In the genomic region with DNA sequence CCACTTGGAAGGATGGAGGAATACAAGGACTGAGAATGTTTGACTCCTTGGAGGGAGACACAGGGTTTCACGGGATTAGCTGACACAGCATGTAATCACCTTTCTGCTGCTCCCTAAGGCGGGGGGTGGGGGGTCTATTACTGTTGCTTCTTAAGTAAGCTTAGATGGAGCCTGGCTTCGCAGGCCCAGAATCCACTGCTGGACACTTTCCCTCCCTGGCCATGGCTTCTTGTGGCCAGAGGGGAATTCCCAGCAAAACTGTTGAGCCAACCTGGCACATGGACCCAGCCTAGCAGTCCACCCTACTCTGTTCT, we compare ENCODE assay signal across 13 cellular contexts. TPM values are rescaled to one million over a fixed set of nuclear protein-coding genes. Genes with fewer than 3 reads are reported as not detected.
DNase-seq lines count a peak whose midpoint lies in the region; ATAC-seq and TF ChIP-seq lines count a peak whose summit lies in the region.
"Had no signal": no experiment of that assay in that cellular context is flagged by ENCODE, and none has a peak within 500 bp of the region (broad histone marks: within the 10 kb centered on the region; RNA-seq: fewer than 3 reads in every experiment).

No MANE protein-coding gene starts in this region.

- no peak overlapping the region for H3K27ac ChIP-seq in PC-3 (ENCODE audit: low read length)
- H3K27ac ChIP-seq: C4-2B had no signal

- DNase-seq in Caco-2 (no peak), PC-3 (no peak), glomerular visceral epithelial cell (ENCODE audit: extremely low spot score) (peak; percentile 91), sciatic nerve (ENCODE audit: low spot score) (no peak), BE2C (no peak)
- no peak for DNase-seq in activated naive CD4-positive, alpha-beta T cell (lab: John Stamatoyannopoulos, UW)
- DNase-seq: activated effector memory CD4-positive, alpha-beta T cell treated with Interleukin-2 at 50 U/mL for 16 hours; KG1; NCI-H2081 treated with DMSO at 0.1 percent for 48 hours; T-helper 1 cell had no signal

- H3K4me2 ChIP-seq in PC-3 (ENCODE audit: low read length) = no peak overlapping the region

- no peak for TF ChIP-seq CTCF in Caco-2 (IDR thresholded peaks at IDR 0.05; ENCODE audit: insufficient read depth in 1 of 2, low read depth in 1 of 2, low read length in 1 of 2, severe bottlenecking in 1 of 2, unreplicated experiment in 1 of 2)
- TF ChIP-seq CTCF in PC-3 (conservative IDR thresholded peaks at IDR 0.05; ENCODE audit: low read depth, low read length) = no peak
- TF ChIP-seq CTCF in BE2C (IDR thresholded peaks at IDR 0.05; ENCODE audit: low read depth, low read length) = no peak

- H4K20me1 ChIP-seq in PC-3 (ENCODE audit: low read length) = no peaks in the 10 kb centered on the region

- H3K27ac Mint-ChIP-seq in Caco-2 (ENCODE audit: unreplicated experiment) = peak overlapping the region; percentile 90

- peaks cover 29% of the 10 kb centered on the region for H3K4me1 Mint-ChIP-seq in Caco-2 (ENCODE audit: low read depth, unreplicated experiment)

- peaks cover 1% of the 10 kb centered on the region for H3K9me3 Mint-ChIP-seq in Caco-2 (ENCODE audit: unreplicated experiment)

- H3K9me2 ChIP-seq in PC-3 (replicated peaks; ENCODE audit: low read length) = no peaks in the 10 kb centered on the region

- H3K36me3 ChIP-seq in Caco-2 (ENCODE audit: control insufficient read depth, insufficient read depth, low read length) (no peaks in the 10 kb centered on the region), PC-3 (ENCODE audit: low read depth, low read length) (no peaks in the 10 kb centered on the region), BE2C (no peaks in the 10 kb centered on the region)

- H3K4me1 ChIP-seq in Caco-2 = peaks cover 50% of the 10 kb centered on the region
- H3K4me1 ChIP-seq in PC-3 (ENCODE audit: insufficient read depth, low read length) = peaks cover 4% of the 10 kb centered on the region; the same call in 1 of the 2 replicates
- peaks cover 21% of the 10 kb centered on the region for H3K4me1 ChIP-seq in BE2C

- H3F3A ChIP-seq in PC-3 (ENCODE audit: low read length, unreplicated experiment) = no peaks in the 10 kb centered on the region

- H3K27me3 Mint-ChIP-seq in Caco-2 (ENCODE audit: insufficient read depth, unreplicated experiment) = no peaks in the 10 kb centered on the region

- H2AFZ ChIP-seq in PC-3 (ENCODE audit: low read length) = 0 out of 2 replicates have a peak overlapping the region, but pooled peaks have one; percentile 1

- CTCF ChIA-PET in Caco-2 (lab: Charles Lee) (no interaction called here), PC-3 (lab: Charles Lee) (no interaction called here)

- intact Hi-C loops in Caco-2 (cut with micrococcal nuclease; ENCODE audit: unreplicated experiment) (no loop called here), PC-3 (cut with micrococcal nuclease) (no loop called here), sciatic nerve (cut with DNase I) (no loop called here)

- peaks cover 4% of the 10 kb centered on the region; the same call in 1 of the 2 replicates for H3K9me3 ChIP-seq in Caco-2
- H3K9me3 ChIP-seq in PC-3 (ENCODE audit: low read length) = no peaks in the 10 kb centered on the region
- H3K9me3 ChIP-seq in BE2C = no peaks in the 10 kb centered on the region

- POLR2A ChIA-PET in Caco-2 (lab: Charles Lee) = interaction anchor here (0.6 kb wide), 1 partner anchor 95 kb away, joined by 3 read pairs; no protein-coding TSS in a partner anchor
- POLR2A ChIA-PET in PC-3 (lab: Charles Lee; ENCODE audit: unreplicated experiment) = no interaction called here

- H3K9ac ChIP-seq in PC-3 (ENCODE audit: low read length) = no peak overlapping the region

- H3K27me3 ChIP-seq in Caco-2 (replicated peaks; ENCODE audit: control insufficient read depth, insufficient read depth, low read length) (no peaks in the 10 kb centered on the region), PC-3 (ENCODE audit: low read length) (no peaks in the 10 kb centered on the region), BE2C (no peaks in the 10 kb centered on the region)

- H3K36me3 Mint-ChIP-seq in Caco-2 (ENCODE audit: insufficient read depth, unreplicated experiment) = peaks cover 7% of the 10 kb centered on the region

- no TSS peak for BruUV-seq in Caco-2 (replicated peaks; lab: Mats Ljungman, UMichigan)
- BruUV-seq in PC-3 (replicated peaks; lab: Mats Ljungman, UMichigan) = no TSS peak

- peak overlapping the region; percentile 60 for H3K4me3 Mint-ChIP-seq in Caco-2 (ENCODE audit: unreplicated experiment)

- no peaks in the 10 kb centered on the region for H3K79me2 ChIP-seq in PC-3 (ENCODE audit: low read length)

- no peak overlapping the region for H3K4me3 ChIP-seq in Caco-2 (ENCODE audit: low read depth, low read length)
- no peak overlapping the region for H3K4me3 ChIP-seq in PC-3 (ENCODE audit: low read length)
- H3K4me3 ChIP-seq in BE2C (ENCODE audit: low read depth, low read length) = no peak overlapping the region

- ATAC-seq in PC-3 (no peak), sciatic nerve (peak; percentile 14), GM18861 (IDR thresholded peaks at IDR 0.05; ENCODE audit: unreplicated experiment) (no peak), HG03342 (IDR thresholded peaks at IDR 0.05; ENCODE audit: unreplicated experiment) (no peak)

RNA-seq across cellular contexts. Expression of gene DLG1, which starts 55.4 kb away (rescaled TPM):
- total RNA-seq in Caco-2 (2022) = 167 and 170 TPM in 2 replicates
- total RNA-seq in PC-3 (2014; rRNA removed) = 60.8 and 77.8 TPM in 2 replicates
- total RNA-seq in sciatic nerve = 116 TPM
- 24.6 TPM for polyA plus RNA-seq in BE2C (2012; ENCODE audit: insufficient read depth, insufficient read length, low read depth)
